1 cellular context compared by ENCODE assay signal in genomic region chr7:47186316-47186715, GRCh38.
TF ChIP-seq lines count a peak whose summit lies in the region.

No MANE protein-coding gene starts in this region.

TF ChIP-seq in GM12878, 131 proteins besides CTCF, POLR2A, EP300 and RAD21 (continued from another document):
- TF ChIP-seq ZBTB4 (CRISPR knock-in tag; IDR thresholded peaks at IDR 0.05) (no peak), LARP7 (IDR thresholded peaks at IDR 0.05) (no peak), NFIC (IDR thresholded peaks at IDR 0.05; ENCODE audit: low read depth, low read length) (no peak), BRCA1 (IDR thresholded peaks at IDR 0.05; ENCODE audit: low read depth, low read length) (no peak), MYC (IDR thresholded peaks at IDR 0.05; ENCODE audit: insufficient read depth, insufficient read length, insufficient replicate concordance, low read length, severe bottlenecking) (no peak), ZSCAN29 (IDR thresholded peaks at IDR 0.05) (no peak), HSF1 (IDR thresholded peaks at IDR 0.05; ENCODE audit: low read depth, low read length) (no peak), IRF3 (IDR thresholded peaks at IDR 0.05) (no peak), SIX5 (IDR thresholded peaks at IDR 0.05; ENCODE audit: low read depth, low read length, severe bottlenecking) (no peak)
